In genomic region chr17:79558573-79558900, GRCh38 we compare ENCODE assay signal across 1 cellular context.
TF ChIP-seq lines count a peak whose summit lies in the region.

No MANE protein-coding gene starts in this region.

TF ChIP-seq in H1, 55 proteins besides CTCF, POLR2A, EP300 and RAD21 (continued from another document):
- no peak for TF ChIP-seq KDM1A (IDR thresholded peaks at IDR 0.05; ENCODE audit: borderline replicate concordance, low read length)
- no peak for TF ChIP-seq RXRA (IDR thresholded peaks at IDR 0.05; ENCODE audit: insufficient read depth, low read depth, low read length)
- no peak for TF ChIP-seq MAFK (IDR thresholded peaks at IDR 0.05; ENCODE audit: low read depth, low read length)
- TF ChIP-seq TEAD4 (IDR thresholded peaks at IDR 0.05; ENCODE audit: low read depth, low read length) = no peak
- no peak for TF ChIP-seq HDAC2 (IDR thresholded peaks at IDR 0.05; ENCODE audit: borderline replicate concordance in 1 of 2, low read depth in 2 of 2, low read length in 2 of 2)
- no peak for TF ChIP-seq SUZ12 (IDR thresholded peaks at IDR 0.05; ENCODE audit: low read length)
- TF ChIP-seq YY1 (IDR thresholded peaks at IDR 0.05; ENCODE audit: low read depth, low read length) = no peak
- TF ChIP-seq NRF1 (IDR thresholded peaks at IDR 0.05; ENCODE audit: low read depth, low read length) = no peak
- no peak for TF ChIP-seq JUND (IDR thresholded peaks at IDR 0.05; ENCODE audit: low read length)
- TF ChIP-seq BACH1 (IDR thresholded peaks at IDR 0.05; ENCODE audit: low read length) = no peak
- no peak for TF ChIP-seq PHF8 (conservative IDR thresholded peaks at IDR 0.05; ENCODE audit: low read depth, low read length)
- TF ChIP-seq ASH2L (IDR thresholded peaks at IDR 0.05; ENCODE audit: low read length) = no peak
